In genomic region chr2:183925281-183925680, GRCh38 we compare ENCODE assay signal across 22 cellular contexts.
DNase-seq lines count a peak whose midpoint lies in the region; ATAC-seq, FAIRE-seq and TF ChIP-seq lines count a peak whose summit lies in the region.
"Had no signal": no experiment of that assay in that cellular context is flagged by ENCODE, and none has a peak within 500 bp of the region (broad histone marks: within the 10 kb centered on the region; RNA-seq: fewer than 3 reads in every experiment).

No MANE protein-coding gene starts in this region.

- no peak for FAIRE-seq in HepG2 (lab: Jason Lieb, UNC)
- FAIRE-seq in K562 (lab: Jason Lieb, UNC): no peak
- FAIRE-seq: GM12891 had no signal

- H2AK5ac ChIP-seq in IMR-90 (ENCODE audit: low read depth, low read length): no peak overlapping the region

- H3K27ac Mint-ChIP-seq in activated T-cell treated with anti-CD3 and anti-CD28 coated beads, Interleukin-2, amount 50 U/mL, for 24 hours: no peak overlapping the region
- H3K27ac Mint-ChIP-seq in naive thymus-derived CD8-positive, alpha-beta T cell: no peak overlapping the region
- H3K27ac Mint-ChIP-seq: CD14-positive monocyte; CD4-positive, alpha-beta memory T cell; CD4-positive, CD25-positive, alpha-beta regulatory T cell; CD8-positive, alpha-beta memory T cell had no signal

- H3K36me3 ChIP-seq in HepG2 (replicated peaks in 1 of 2; ENCODE audit: control insufficient read depth in 1 of 2, insufficient read depth in 2 of 2, low read length in 2 of 2) (no peaks in the 10 kb centered on the region), right lobe of liver (no peaks in the 10 kb centered on the region), IMR-90 (ENCODE audit: control insufficient read depth, insufficient read depth, low read length) (no peaks in the 10 kb centered on the region), K562 (ENCODE audit: control insufficient read depth, insufficient read depth, low read length) (no peaks in the 10 kb centered on the region)
- H3K36me3 ChIP-seq: BE2C, BLaER1 had no signal

- H4K8ac ChIP-seq in IMR-90 (ENCODE audit: low read depth in 2 of 2, low read length in 2 of 2): no peak overlapping the region

- no peak overlapping the region for H2BK15ac ChIP-seq in IMR-90 (ENCODE audit: low read depth, low read length)

- H3K27me3 ChIP-seq in HepG2 (ENCODE audit: control insufficient read depth in 1 of 2, insufficient read depth in 2 of 2, low read length in 2 of 2) (no peaks in the 10 kb centered on the region), right lobe of liver (no peaks in the 10 kb centered on the region), IMR-90 (ENCODE audit: control insufficient read depth, insufficient read depth, low read length) (no peaks in the 10 kb centered on the region), K562 (ENCODE audit: control insufficient read depth in 2 of 2, insufficient read depth in 2 of 2, low read length in 2 of 2) (no peaks in the 10 kb centered on the region)
- H3K27me3 ChIP-seq: BE2C, BLaER1 had no signal

- in situ Hi-C loops in HepG2 (cut with HindIII; ENCODE audit: extremely low pct_ligation_motif_present, low pct_unique_long_range_greater_than_20kb) (no loop called here), IMR-90 (cut with MboI; ENCODE audit: low sequenced_read_pairs) (no loop called here), K562 (cut with MboI) (no loop called here)

- BruUV-seq in HepG2 (replicated peaks; lab: Mats Ljungman, UMichigan) (no TSS peak), IMR-90 (replicated peaks; lab: Mats Ljungman, UMichigan) (no TSS peak), K562 (replicated peaks; lab: Mats Ljungman, UMichigan) (no TSS peak)

- H2AK9ac ChIP-seq in IMR-90 (replicated peaks; ENCODE audit: low read depth, low read length, poor library complexity): no peak overlapping the region

- TF ChIP-seq POLR2A in HepG2 (IDR thresholded peaks at IDR 0.05; ENCODE audit: insufficient read depth in 1 of 2, low read depth in 2 of 2, low read length in 2 of 2): no peak
- no peak for TF ChIP-seq POLR2A in right lobe of liver (IDR thresholded peaks at IDR 0.05)
- no peak for TF ChIP-seq POLR2A in IMR-90 (IDR thresholded peaks at IDR 0.05; ENCODE audit: low read depth, low read length)
- no peak for TF ChIP-seq POLR2A in K562 (conservative IDR thresholded peaks at IDR 0.05)

- no peak overlapping the region for H3K4ac ChIP-seq in IMR-90 (ENCODE audit: low read depth, low read length)

- DNase-seq in HepG2 (ENCODE audit: low spot score) (no peak), right lobe of liver (no peak), IMR-90 (no peak), K562 (ENCODE audit: extremely low read depth in 1 of 4, low spot score in 3 of 4) (no peak)
- no peak for DNase-seq in activated T-cell treated with anti-CD3 and anti-CD28 coated beads, Interleukin-2, amount 50 U/mL, for 24 hours
- DNase-seq in naive thymus-derived CD8-positive, alpha-beta T cell: no peak
- DNase-seq: ACHN; BE2C; C1 segment of cervical spinal cord; CD4-positive, alpha-beta memory T cell; CD4-positive, CD25-positive, alpha-beta regulatory T cell; CD8-positive, alpha-beta memory T cell; COR-L47; DMS 273 treated with DMSO at 0.1 percent for 48 hours; DMS153; DMS79 treated with DMSO at 0.1 percent for 48 hours; GF-D8 had no signal

- TF ChIP-seq EP300 in HepG2 (IDR thresholded peaks at IDR 0.05; ENCODE audit: low read depth in 2 of 2, low read length in 2 of 2) (no peak), HepG2 (CRISPR knock-in tag; IDR thresholded peaks at IDR 0.05; ENCODE audit: borderline replicate concordance) (no peak), K562 (IDR thresholded peaks at IDR 0.05; ENCODE audit: low read length) (no peak)

- intact Hi-C loops in HepG2 (cut with micrococcal nuclease; ENCODE audit: unreplicated experiment) (no loop called here), right lobe of liver (cut with DNase I) (no loop called here), IMR-90 (cut with micrococcal nuclease) (no loop called here), K562 (cut with micrococcal nuclease) (no loop called here)

- no peak overlapping the region for H4K5ac ChIP-seq in IMR-90 (ENCODE audit: low read depth, low read length)

- no peak overlapping the region for H3K4me2 ChIP-seq in HepG2 (ENCODE audit: low read depth, low read length)
- no peak overlapping the region for H3K4me2 ChIP-seq in IMR-90 (ENCODE audit: low read depth, low read length)
- H3K4me2 ChIP-seq in K562 (ENCODE audit: insufficient read depth, low read length): no peak overlapping the region
- H3K4me2 ChIP-seq: BLaER1 had no signal

- H3K4me3 ChIP-seq in HepG2 (replicated peaks in 1 of 3; ENCODE audit: insufficient read depth in 1 of 3, low read depth in 2 of 3, low read length in 3 of 3) (no peak overlapping the region), right lobe of liver (no peak overlapping the region), IMR-90 (ENCODE audit: insufficient read depth, low read depth, low read length) (no peak overlapping the region), K562 (no peak overlapping the region)
- H3K4me3 ChIP-seq: BLaER1 had no signal

- H4K20me1 ChIP-seq in HepG2 (ENCODE audit: insufficient read depth, low read length) (no peaks in the 10 kb centered on the region), IMR-90 (ENCODE audit: insufficient read depth, low read length) (no peaks in the 10 kb centered on the region), K562 (replicated peaks; ENCODE audit: control insufficient read depth, insufficient read depth, low read length) (no peaks in the 10 kb centered on the region)
- H4K20me1 ChIP-seq: BLaER1 had no signal

- H3K9me1 ChIP-seq in IMR-90 (ENCODE audit: insufficient read depth, low read length): no peaks in the 10 kb centered on the region
- no peaks in the 10 kb centered on the region for H3K9me1 ChIP-seq in K562 (ENCODE audit: control insufficient read depth, insufficient read depth, low read length)

- CTCF ChIA-PET in HepG2 (lab: Yijun Ruan, JAX; ENCODE audit: low intra/inter-chr PET ratio, low total read pairs): no interaction called here
- CTCF ChIA-PET in IMR-90 (lab: Yijun Ruan, JAX): no interaction called here
- CTCF ChIA-PET in K562 (lab: Yijun Ruan, JAX; ENCODE audit: low intra/inter-chr PET ratio): no interaction called here

- H3K14ac ChIP-seq in IMR-90 (replicated peaks; ENCODE audit: low read depth, low read length): no peak overlapping the region

- H3K79me2 ChIP-seq in HepG2 (ENCODE audit: insufficient read depth, low read length) (no peaks in the 10 kb centered on the region), K562 (ENCODE audit: control insufficient read depth, insufficient read depth, low read length) (no peaks in the 10 kb centered on the region)

- no peaks in the 10 kb centered on the region for H3K36me3 Mint-ChIP-seq in activated T-cell treated with anti-CD3 and anti-CD28 coated beads, Interleukin-2, amount 50 U/mL, for 24 hours (ENCODE audit: low read depth)
- H3K36me3 Mint-ChIP-seq in naive thymus-derived CD8-positive, alpha-beta T cell: no peaks in the 10 kb centered on the region
- H3K36me3 Mint-ChIP-seq: CD14-positive monocyte; CD4-positive, alpha-beta memory T cell; CD4-positive, CD25-positive, alpha-beta regulatory T cell; CD8-positive, alpha-beta memory T cell had no signal

- ATAC-seq in HepG2 (no peak), right lobe of liver (no peak), IMR-90 (ENCODE audit: low read depth) (no peak), K562 (no peak), GM18511 (IDR thresholded peaks at IDR 0.05; ENCODE audit: unreplicated experiment) (no peak)
- ATAC-seq in naive thymus-derived CD8-positive, alpha-beta T cell: no peak

- H2AFZ ChIP-seq in HepG2 (ENCODE audit: low read length): no peak overlapping the region
- no peak overlapping the region for H2AFZ ChIP-seq in IMR-90 (replicated peaks; ENCODE audit: low read length, poor library complexity)
- no peak overlapping the region for H2AFZ ChIP-seq in K562 (ENCODE audit: low read depth, low read length)

- H2BK120ac ChIP-seq in IMR-90 (ENCODE audit: low read depth, low read length): no peak overlapping the region

- no peaks in the 10 kb centered on the region for H3K27me3 Mint-ChIP-seq in activated T-cell treated with anti-CD3 and anti-CD28 coated beads, Interleukin-2, amount 50 U/mL, for 24 hours
- no peaks in the 10 kb centered on the region for H3K27me3 Mint-ChIP-seq in naive thymus-derived CD8-positive, alpha-beta T cell
- H3K27me3 Mint-ChIP-seq: CD4-positive, alpha-beta memory T cell; CD4-positive, CD25-positive, alpha-beta regulatory T cell; CD8-positive, alpha-beta memory T cell had no signal

- no peak overlapping the region for H3K56ac ChIP-seq in IMR-90 (ENCODE audit: extremely low read depth, insufficient read depth, low read length)

- POLR2A ChIA-PET in HepG2 (lab: Yijun Ruan, JAX) (no interaction called here), IMR-90 (lab: Charles Lee; ENCODE audit: unreplicated experiment) (no interaction called here), K562 (lab: Yijun Ruan, JAX) (no interaction called here)
- POLR2A ChIA-PET in naive thymus-derived CD8-positive, alpha-beta T cell (lab: Charles Lee): no interaction called here

- H3K9me3 ChIP-seq in HepG2 (ENCODE audit: low read length) (peaks cover 18% of the 10 kb centered on the region; the same call in 1 of the 2 replicates), right lobe of liver (no peaks in the 10 kb centered on the region), IMR-90 (ENCODE audit: control insufficient read depth, insufficient read depth, low read length) (peaks cover 7% of the 10 kb centered on the region; the same call in 1 of the 2 replicates), K562 (replicated peaks; ENCODE audit: control insufficient read depth, insufficient read depth, low read depth, low read length) (no peaks in the 10 kb centered on the region)
- H3K9me3 ChIP-seq: BE2C, BLaER1 had no signal

- H3K4me3 Mint-ChIP-seq in activated T-cell treated with anti-CD3 and anti-CD28 coated beads, Interleukin-2, amount 50 U/mL, for 24 hours: no peak overlapping the region
- no peak overlapping the region for H3K4me3 Mint-ChIP-seq in naive thymus-derived CD8-positive, alpha-beta T cell
- H3K4me3 Mint-ChIP-seq: CD14-positive monocyte; CD4-positive, alpha-beta memory T cell; CD4-positive, CD25-positive, alpha-beta regulatory T cell; CD8-positive, alpha-beta memory T cell had no signal

- dilution Hi-C loops in IMR-90 (cut with HindIII; ENCODE audit: low sequenced_read_pairs, unreplicated experiment): no loop called here

- no peak overlapping the region for H2BK5ac ChIP-seq in IMR-90 (ENCODE audit: low read depth, low read length, poor library complexity, severe bottlenecking)

- H3K23ac ChIP-seq in IMR-90 (ENCODE audit: low read depth, low read length): no peak overlapping the region

- H3K4me1 ChIP-seq in HepG2 (ENCODE audit: insufficient read depth, low read length): no peaks in the 10 kb centered on the region
- H3K4me1 ChIP-seq in right lobe of liver: no peaks in the 10 kb centered on the region
- H3K4me1 ChIP-seq in IMR-90 (ENCODE audit: control insufficient read depth, insufficient read depth, low read length): no peaks in the 10 kb centered on the region
- H3K4me1 ChIP-seq in K562 (replicated peaks in 1 of 2; ENCODE audit: control insufficient read depth in 2 of 2, insufficient read depth in 2 of 2, low read length in 2 of 2): no peaks in the 10 kb centered on the region
- H3K4me1 ChIP-seq: BE2C, BLaER1 had no signal

- no peak overlapping the region for H3K27ac ChIP-seq in HepG2 (ENCODE audit: extremely low read length, insufficient read depth, low read length)
- H3K27ac ChIP-seq in right lobe of liver: no peak overlapping the region
- H3K27ac ChIP-seq in IMR-90 (ENCODE audit: insufficient read depth, low read length): no peak overlapping the region
- no peak overlapping the region for H3K27ac ChIP-seq in K562 (ENCODE audit: extremely low read depth, low read depth, low read length)
- H3K27ac ChIP-seq: 22Rv1, BLaER1 had no signal

- no peaks in the 10 kb centered on the region for H3K4me1 Mint-ChIP-seq in activated T-cell treated with anti-CD3 and anti-CD28 coated beads, Interleukin-2, amount 50 U/mL, for 24 hours (ENCODE audit: low read depth)
- H3K4me1 Mint-ChIP-seq in naive thymus-derived CD8-positive, alpha-beta T cell: no peaks in the 10 kb centered on the region
- H3K4me1 Mint-ChIP-seq: CD14-positive monocyte; CD4-positive, alpha-beta memory T cell; CD4-positive, CD25-positive, alpha-beta regulatory T cell; CD8-positive, alpha-beta memory T cell had no signal

- no peak overlapping the region for H2BK20ac ChIP-seq in IMR-90 (ENCODE audit: low read depth, low read length)

- no peak overlapping the region for H3K18ac ChIP-seq in IMR-90 (ENCODE audit: low read depth, low read length)

- H3K9ac ChIP-seq in HepG2 (ENCODE audit: insufficient read depth, low read depth, low read length) (no peak overlapping the region), IMR-90 (ENCODE audit: low read depth, low read length) (no peak overlapping the region), K562 (ENCODE audit: insufficient read depth in 1 of 2, low read depth in 2 of 2, low read length in 2 of 2) (no peak overlapping the region)
- H3K9ac ChIP-seq: BLaER1 had no signal

- 4% methylated on average over 1 of the region's 1 CpG for WGBS in HepG2 (ENCODE audit: low lambda C conversion rate)
- WGBS in right lobe of liver (ENCODE audit: insufficient coverage, low coverage, low lambda C conversion rate, missing lambda C conversion rate): 65% methylated on average over 1 of the region's 1 CpG
- WGBS in IMR-90 (ENCODE audit: extremely low coverage in 2 of 2, insufficient read length in 1 of 2), 2 experiments: no CpG with 5 or more reads among the region's 1 CpG
- WGBS in K562 (ENCODE audit: insufficient coverage, low coverage, missing lambda C conversion rate): 4% methylated on average over 1 of the region's 1 CpG

- TF ChIP-seq RAD21 in HepG2 (CRISPR knock-in tag; IDR thresholded peaks at IDR 0.05) (no peak), IMR-90 (IDR thresholded peaks at IDR 0.05; ENCODE audit: low read length) (no peak), K562 (CRISPR knock-in tag; conservative IDR thresholded peaks at IDR 0.05 in 1 of 2, IDR thresholded peaks at IDR 0.05 in 1 of 2) (no peak)

- no peak for TF ChIP-seq CTCF in HepG2 (CRISPR knock-in tag; IDR thresholded peaks at IDR 0.05)
- TF ChIP-seq CTCF in right lobe of liver (IDR thresholded peaks at IDR 0.05): no peak
- no peak for TF ChIP-seq CTCF in IMR-90 (conservative IDR thresholded peaks at IDR 0.05; ENCODE audit: low read depth, low read length)
- no peak for TF ChIP-seq CTCF in K562 (IDR thresholded peaks at IDR 0.05 in 2 of 3, conservative IDR thresholded peaks at IDR 0.05 in 1 of 3; ENCODE audit: insufficient read depth in 2 of 3, low read depth in 1 of 3, low read length in 3 of 3)

- no peak overlapping the region for H4K91ac ChIP-seq in IMR-90 (ENCODE audit: insufficient read depth, low read depth, low read length)

- peaks cover 8% of the 10 kb centered on the region for H3K9me3 Mint-ChIP-seq in activated T-cell treated with anti-CD3 and anti-CD28 coated beads, Interleukin-2, amount 50 U/mL, for 24 hours
- H3K9me3 Mint-ChIP-seq in naive thymus-derived CD8-positive, alpha-beta T cell: peaks cover 6 to 22% (median 7%) of the 10 kb centered on the region in 9 donors

- no peaks in the 10 kb centered on the region for H3K79me1 ChIP-seq in IMR-90 (ENCODE audit: low read depth in 1 of 2, low read length in 2 of 2)

Comparison
In these comparisons a context has a peak if more than half of its experiments do, and no peak if none do; other contexts are left out.
1. Of the 241 proteins assayed by ChIP-seq in both HepG2 and K562: peak only in HepG2: none; only in K562: CEBPG and IRF9; in both: CEBPB; in neither: 238.